In genomic region chr5:107032629-107033028, GRCh38 we compare ENCODE assay signal across 16 cellular contexts.
A peak's percentile ranks its signal among the peaks of the same experiment; 100 is the strongest.
DNase-seq lines count a peak whose midpoint lies in the region; ATAC-seq, FAIRE-seq and TF ChIP-seq lines count a peak whose summit lies in the region.
"Had no signal": no experiment of that assay in that cellular context is flagged by ENCODE, and none has a peak within 500 bp of the region (broad histone marks: within the 10 kb centered on the region; RNA-seq: fewer than 3 reads in every experiment).

No MANE protein-coding gene starts in this region.

- DNase-seq in ELR (ENCODE audit: low read depth) = peak; percentile 17
- peak; percentile 1 for DNase-seq in IMR-90
- peak; percentile 31 for DNase-seq in endothelial cell of umbilical vein (ENCODE audit: low read depth, low spot score)
- no peak for DNase-seq in left lung
- DNase-seq in CD14-positive monocyte (ENCODE audit: low spot score) = no peak
- DNase-seq: Caco-2; CD8-positive, alpha-beta memory T cell; GDM1; GOT3; H9 had no signal

- no peak overlapping the region for H3K4ac ChIP-seq in IMR-90 (ENCODE audit: low read depth, low read length)

- H4K5ac ChIP-seq in IMR-90 (ENCODE audit: low read depth, low read length) = no peak overlapping the region

- no peaks in the 10 kb centered on the region for H3K4me1 ChIP-seq in IMR-90 (ENCODE audit: control insufficient read depth, insufficient read depth, low read length)
- peaks cover 10% of the 10 kb centered on the region for H3K4me1 ChIP-seq in endothelial cell of umbilical vein (ENCODE audit: control insufficient read depth, extremely low read depth, insufficient read depth, low read length)
- no peaks in the 10 kb centered on the region for H3K4me1 ChIP-seq in left lung
- H3K4me1 ChIP-seq: A549, BLaER1 had no signal

- H4K91ac ChIP-seq in IMR-90 (ENCODE audit: insufficient read depth, low read depth, low read length) = no peak overlapping the region

- H2BK5ac ChIP-seq in IMR-90 (ENCODE audit: low read depth, low read length, poor library complexity, severe bottlenecking) = no peak overlapping the region

- H3K9me1 ChIP-seq in IMR-90 (ENCODE audit: insufficient read depth, low read length) = no peaks in the 10 kb centered on the region
- H3K9me1 ChIP-seq in endothelial cell of umbilical vein (replicated peaks; ENCODE audit: control insufficient read depth, extremely low read depth, insufficient read depth, low read length) = no peaks in the 10 kb centered on the region

- no peak for TF ChIP-seq RAD21 in IMR-90 (IDR thresholded peaks at IDR 0.05; ENCODE audit: low read length)

- H2AFZ ChIP-seq in IMR-90 (replicated peaks; ENCODE audit: low read length, poor library complexity) = no peak overlapping the region
- no peak overlapping the region for H2AFZ ChIP-seq in endothelial cell of umbilical vein (ENCODE audit: low read depth, low read length)

- H3K9me3 Mint-ChIP-seq in CD14-positive monocyte = peaks cover 0 to 1% (median 0%) of the 10 kb centered on the region in 7 donors

- no peak overlapping the region for H2BK15ac ChIP-seq in IMR-90 (ENCODE audit: low read depth, low read length)

- H3K4me2 ChIP-seq in IMR-90 (ENCODE audit: low read depth, low read length) (no peak overlapping the region), endothelial cell of umbilical vein (ENCODE audit: insufficient read depth, low read length) (no peak overlapping the region)
- H3K4me2 ChIP-seq: A549, BLaER1 had no signal

- no peak overlapping the region for H2AK9ac ChIP-seq in IMR-90 (replicated peaks; ENCODE audit: low read depth, low read length, poor library complexity)

- no peak for FAIRE-seq in endothelial cell of umbilical vein (lab: Jason Lieb, UNC)
- FAIRE-seq: A549, D721Med, K562 had no signal

- dilution Hi-C loops in IMR-90 (cut with HindIII; ENCODE audit: low sequenced_read_pairs, unreplicated experiment) (no loop called here), endothelial cell of umbilical vein (cut with MboI; ENCODE audit: extremely low pct_ligation_motif_present, low sequenced_read_pairs) (no loop called here)

- no peaks in the 10 kb centered on the region for H3K36me3 ChIP-seq in IMR-90 (ENCODE audit: control insufficient read depth, insufficient read depth, low read length)
- no peaks in the 10 kb centered on the region for H3K36me3 ChIP-seq in endothelial cell of umbilical vein (ENCODE audit: control insufficient read depth in 2 of 2, extremely low read depth in 1 of 2, insufficient read depth in 2 of 2, low read length in 2 of 2)
- H3K36me3 ChIP-seq in left lung = no peaks in the 10 kb centered on the region
- H3K36me3 ChIP-seq: BLaER1 had no signal

- no TSS peak for BruUV-seq in IMR-90 (replicated peaks; lab: Mats Ljungman, UMichigan)
- BruUV-seq in endothelial cell of umbilical vein (replicated peaks; lab: Mats Ljungman, UMichigan) = no TSS peak

- H3K56ac ChIP-seq in IMR-90 (ENCODE audit: extremely low read depth, insufficient read depth, low read length) = no peak overlapping the region

- H3K27me3 ChIP-seq in IMR-90 (ENCODE audit: control insufficient read depth, insufficient read depth, low read length) (no peaks in the 10 kb centered on the region; the same call in 1 of the 2 replicates), endothelial cell of umbilical vein (ENCODE audit: control insufficient read depth in 2 of 2, insufficient read depth in 2 of 2, low read length in 2 of 2) (no peaks in the 10 kb centered on the region), left lung (no peaks in the 10 kb centered on the region)
- H3K27me3 ChIP-seq: BLaER1 had no signal

- TF ChIP-seq POLR2A in IMR-90 (IDR thresholded peaks at IDR 0.05; ENCODE audit: low read depth, low read length) (no peak), endothelial cell of umbilical vein (IDR thresholded peaks at IDR 0.05; ENCODE audit: low read depth, low read length) (no peak)

- H3K4me3 ChIP-seq in IMR-90 (ENCODE audit: insufficient read depth, low read depth, low read length) = no peak overlapping the region
- H3K4me3 ChIP-seq in endothelial cell of umbilical vein (replicated peaks in 1 of 3; ENCODE audit: insufficient read depth in 1 of 3, low read depth in 1 of 3, low read length in 3 of 3) = no peak overlapping the region
- H3K4me3 ChIP-seq in left lung = no peak overlapping the region
- H3K4me3 ChIP-seq: A549, BLaER1, K562 had no signal

- H3K36me3 Mint-ChIP-seq in CD14-positive monocyte = no peaks in the 10 kb centered on the region
- H3K36me3 Mint-ChIP-seq: CD8-positive, alpha-beta memory T cell had no signal

- TF ChIP-seq CTCF in IMR-90 (conservative IDR thresholded peaks at IDR 0.05; ENCODE audit: low read depth, low read length) = no peak
- no peak for TF ChIP-seq CTCF in endothelial cell of umbilical vein (IDR thresholded peaks at IDR 0.05; ENCODE audit: extremely low read depth in 1 of 2, insufficient read depth in 1 of 2, low read depth in 1 of 2, low read length in 2 of 2)
- no peak for TF ChIP-seq CTCF in left lung (IDR thresholded peaks at IDR 0.05)
- TF ChIP-seq CTCF in CD14-positive monocyte (IDR thresholded peaks at IDR 0.05) = no peak

- intact Hi-C loops in IMR-90 (cut with micrococcal nuclease) = no loop called here
- intact Hi-C loops in endothelial cell of umbilical vein (cut with micrococcal nuclease) = no loop called here
- intact Hi-C loops in left lung (cut with DNase I) = no loop called here
- intact Hi-C loops in CD14-positive monocyte (cut with micrococcal nuclease) = no loop called here

- no peak overlapping the region for H4K8ac ChIP-seq in IMR-90 (ENCODE audit: low read depth in 2 of 2, low read length in 2 of 2)

- POLR2A ChIA-PET in IMR-90 (lab: Charles Lee; ENCODE audit: unreplicated experiment) = no interaction called here
- POLR2A ChIA-PET in endothelial cell of umbilical vein (lab: Charles Lee) = no interaction called here

- no peak overlapping the region for H2AK5ac ChIP-seq in IMR-90 (ENCODE audit: low read depth, low read length)

- H3K4me3 Mint-ChIP-seq in CD14-positive monocyte = no peak overlapping the region
- H3K4me3 Mint-ChIP-seq: CD8-positive, alpha-beta memory T cell; H9 had no signal

- in situ Hi-C loops in IMR-90 (cut with MboI; ENCODE audit: low sequenced_read_pairs) = no loop called here

- no peaks in the 10 kb centered on the region for H3K79me2 ChIP-seq in endothelial cell of umbilical vein (ENCODE audit: control insufficient read depth, insufficient read depth, low read length)

- CTCF ChIA-PET in IMR-90 (lab: Yijun Ruan, JAX) = interaction anchor here (0.6 kb wide), 1 partner anchor 638 kb away, joined by 4 read pairs; the partner anchor contains the start of gene EFNA5
- CTCF ChIA-PET in endothelial cell of umbilical vein (lab: Charles Lee) = interaction anchor here (0.9 to 1.5 kb wide), 4 partner anchors 16 to 578 kb away, joined by 3 to 4 read pairs (median 4); no protein-coding TSS in a partner anchor

- no peak overlapping the region for H3K23ac ChIP-seq in IMR-90 (ENCODE audit: low read depth, low read length)

- no peaks in the 10 kb centered on the region for H3K79me1 ChIP-seq in IMR-90 (ENCODE audit: low read depth in 1 of 2, low read length in 2 of 2)

- no peak overlapping the region for H2BK20ac ChIP-seq in IMR-90 (ENCODE audit: low read depth, low read length)

- H3K9me3 ChIP-seq in IMR-90 (ENCODE audit: control insufficient read depth, insufficient read depth, low read length) (no peaks in the 10 kb centered on the region), endothelial cell of umbilical vein (replicated peaks; ENCODE audit: control insufficient read depth, insufficient read depth, low read length) (no peaks in the 10 kb centered on the region), left lung (peaks cover 0 to 4% of the 10 kb centered on the region in 2 donors)
- H3K9me3 ChIP-seq: A549, BLaER1, Caco-2 had no signal

- no peak overlapping the region for H3K27ac Mint-ChIP-seq in CD14-positive monocyte
- H3K27ac Mint-ChIP-seq: CD8-positive, alpha-beta memory T cell; H9 had no signal

- no peak overlapping the region for H3K18ac ChIP-seq in IMR-90 (ENCODE audit: low read depth, low read length)

- H3K4me1 Mint-ChIP-seq in CD14-positive monocyte = no peaks in the 10 kb centered on the region
- H3K4me1 Mint-ChIP-seq: CD8-positive, alpha-beta memory T cell; H9 had no signal

- no peak overlapping the region for H3K9ac ChIP-seq in IMR-90 (ENCODE audit: low read depth, low read length)
- no peak overlapping the region for H3K9ac ChIP-seq in endothelial cell of umbilical vein (replicated peaks; ENCODE audit: extremely low read depth, insufficient read depth, low read length)
- H3K9ac ChIP-seq: BLaER1 had no signal

- H3K14ac ChIP-seq in IMR-90 (replicated peaks; ENCODE audit: low read depth, low read length) = no peak overlapping the region

- H4K20me1 ChIP-seq in IMR-90 (ENCODE audit: insufficient read depth, low read length) (no peaks in the 10 kb centered on the region), endothelial cell of umbilical vein (replicated peaks; ENCODE audit: control insufficient read depth, extremely low read depth, insufficient read depth, low read length) (no peaks in the 10 kb centered on the region)
- H4K20me1 ChIP-seq: BLaER1 had no signal

- H3K27ac ChIP-seq in IMR-90 (ENCODE audit: insufficient read depth, low read length) = no peak overlapping the region
- no peak overlapping the region for H3K27ac ChIP-seq in endothelial cell of umbilical vein (ENCODE audit: insufficient read depth, low read depth, low read length)
- no peak overlapping the region for H3K27ac ChIP-seq in left lung
- H3K27ac ChIP-seq: A549, BLaER1 had no signal

- H3K27me3 Mint-ChIP-seq in CD14-positive monocyte (ENCODE audit: low read depth in 3 of 3) = peaks cover 0 to 3% (median 0%) of the 10 kb centered on the region in 3 donors
- H3K27me3 Mint-ChIP-seq: CD8-positive, alpha-beta memory T cell had no signal

- ATAC-seq in IMR-90 (ENCODE audit: low read depth) (no peak), GM19351 (IDR thresholded peaks at IDR 0.05; ENCODE audit: unreplicated experiment) (no peak), left lung (no peak), GM19455 (IDR thresholded peaks at IDR 0.05; ENCODE audit: unreplicated experiment) (no peak)
- ATAC-seq: A549, K562 had no signal

- H2BK120ac ChIP-seq in IMR-90 (ENCODE audit: low read depth, low read length) = no peak overlapping the region

TF ChIP-seq in IMR-90, 13 proteins besides CTCF, POLR2A, EP300 and RAD21:
- TF ChIP-seq RCOR1 (IDR thresholded peaks at IDR 0.05; ENCODE audit: insufficient replicate concordance, low read length) (no peak), CEBPB (IDR thresholded peaks at IDR 0.05; ENCODE audit: low read depth, low read length) (no peak), MAZ (IDR thresholded peaks at IDR 0.05; ENCODE audit: borderline replicate concordance, low read depth, low read length) (no peak), BHLHE40 (IDR thresholded peaks at IDR 0.05; ENCODE audit: low read depth, low read length) (no peak)

TF ChIP-seq in endothelial cell of umbilical vein, 7 proteins besides CTCF, POLR2A, EP300 and RAD21 (continues in another document):
- TF ChIP-seq FOS (IDR thresholded peaks at IDR 0.05; ENCODE audit: borderline replicate concordance, insufficient read depth, low read length) (peak; percentile 58), EZH2 (IDR thresholded peaks at IDR 0.05; ENCODE audit: borderline replicate concordance, low read depth, low read length, severe bottlenecking) (no peak)
- TF ChIP-seq, protein P1, sequence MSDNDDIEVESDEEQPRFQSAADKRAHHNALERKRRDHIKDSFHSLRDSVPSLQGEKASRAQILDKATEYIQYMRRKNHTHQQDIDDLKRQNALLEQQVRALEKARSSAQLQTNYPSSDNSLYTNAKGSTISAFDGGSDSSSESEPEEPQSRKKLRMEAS (IDR thresholded peaks at IDR 0.05; ENCODE audit: insufficient read depth, insufficient read length) = no peak

Comparison
In these comparisons a context has a peak if more than half of its experiments do, and no peak if none do; other contexts are left out.
1. DNase-seq: peak in ELR (single experiment), IMR-90 (single experiment) and endothelial cell of umbilical vein (single experiment); none in left lung (0 of 2) and CD14-positive monocyte (single experiment).